Comparison of ENCODE assay signal across 20 cellular contexts in genomic region chr11:80451105-80451504, GRCh38.
DNase-seq lines count a peak whose midpoint lies in the region; ATAC-seq, FAIRE-seq and TF ChIP-seq lines count a peak whose summit lies in the region.
"Had no signal": no experiment of that assay in that cellular context is flagged by ENCODE, and none has a peak within 500 bp of the region (broad histone marks: within the 10 kb centered on the region; RNA-seq: fewer than 3 reads in every experiment).

No MANE protein-coding gene starts in this region.

- H3K27me3 Mint-ChIP-seq in WTC11 (ENCODE audit: low read depth), result no peaks in the 10 kb centered on the region; the same call in 1 of the 2 replicates
- H3K27me3 Mint-ChIP-seq: CD4-positive, CD25-positive, alpha-beta regulatory T cell; CD8-positive, alpha-beta memory T cell had no signal

- H3K27ac ChIP-seq in MM.1S (ENCODE audit: low read length) (peak overlapping the region; percentile 3; the same call in 1 of the 2 replicates), GM12878 (ENCODE audit: control insufficient read depth, insufficient read depth) (no peak overlapping the region), right cardiac atrium (ENCODE audit: low read length) (no peak overlapping the region)

- peaks cover 16% of the 10 kb centered on the region for H3K4me1 Mint-ChIP-seq in WTC11
- H3K4me1 Mint-ChIP-seq: CD4-positive, CD25-positive, alpha-beta regulatory T cell; CD8-positive, alpha-beta memory T cell had no signal

- peak; percentile 61 for DNase-seq in NOMO-1 treated with DMSO at 0.1 percent for 48 hours (lab: John Stamatoyannopoulos, UW; ENCODE audit: unreplicated experiment)
- no peak for DNase-seq in NOMO-1 treated with dmso at 0.1 percent for 144 hours (lab: John Stamatoyannopoulos, UW; ENCODE audit: unreplicated experiment)
- DNase-seq in MM.1S, result peak; percentile 54
- no peak for DNase-seq in GM12878 (ENCODE audit: low read depth, low spot score)
- DNase-seq in right cardiac atrium, result no peak
- DNase-seq in G401 (ENCODE audit: low spot score), result no peak
- DNase-seq in WTC11 (ENCODE audit: low spot score), result no peak
- DNase-seq: 8988T; C1 segment of cervical spinal cord; Caco-2; CD4-positive, CD25-positive, alpha-beta regulatory T cell; CD8-positive, alpha-beta memory T cell; GDM1; HCEC 1CT; IMR-90 had no signal

- H3K27ac Mint-ChIP-seq in WTC11, result no peak overlapping the region
- H3K27ac Mint-ChIP-seq: CD4-positive, CD25-positive, alpha-beta regulatory T cell; CD8-positive, alpha-beta memory T cell; GM23338 had no signal

- 0 out of 2 replicates have a peak overlapping the region, but pooled peaks have one; percentile 17 for H2AFZ ChIP-seq in MM.1S (ENCODE audit: low read length)
- no peak overlapping the region for H2AFZ ChIP-seq in GM12878 (ENCODE audit: control insufficient read depth, low read depth, low read length)

- H3K9ac ChIP-seq in MM.1S (ENCODE audit: low read length), result no peak overlapping the region
- H3K9ac ChIP-seq in GM12878 (ENCODE audit: control insufficient read depth, insufficient read depth, low read length), result no peak overlapping the region

- BruUV-seq in GM12878 (replicated peaks; lab: Mats Ljungman, UMichigan), result no TSS peak

- no peak overlapping the region for H3K4me3 Mint-ChIP-seq in WTC11
- H3K4me3 Mint-ChIP-seq: CD4-positive, CD25-positive, alpha-beta regulatory T cell; CD8-positive, alpha-beta memory T cell; GM23338 had no signal

- no peaks in the 10 kb centered on the region for H3K9me3 Mint-ChIP-seq in WTC11
- H3K9me3 Mint-ChIP-seq: GM23338 had no signal

- ATAC-seq in GM12878 (no peak), right cardiac atrium (no peak), WTC11 (no peak)
- ATAC-seq: GM23338, K562 had no signal

- intact Hi-C loops in GM12878 (cut with micrococcal nuclease; ENCODE audit: unreplicated experiment), result no loop called here
- intact Hi-C loops in right cardiac atrium (cut with DNase I), result no loop called here

- TF ChIP-seq CTCF in MM.1S (IDR thresholded peaks at IDR 0.05; ENCODE audit: low read length) (no peak), GM12878 (IDR thresholded peaks at IDR 0.05 in 2 of 3, conservative IDR thresholded peaks at IDR 0.05 in 1 of 3; ENCODE audit: control insufficient read depth in 2 of 3, extremely low read depth in 1 of 3, insufficient read depth in 1 of 3, low read depth in 3 of 3, low read length in 3 of 3) (no peak), WTC11 (IDR thresholded peaks at IDR 0.05) (no peak)

- SMC1A ChIA-PET in GM12878 (lab: Charles Lee; ENCODE audit: uncharacterized antibody, unreplicated experiment), result interaction anchor here (0.8 kb wide), 1 partner anchor 8 kb away, joined by 4 read pairs; no protein-coding TSS in a partner anchor

- CTCF ChIA-PET in GM12878 (lab: Yijun Ruan, JAX) (no interaction called here), WTC11 (lab: Charles Lee) (no interaction called here)

- H3K9me2 ChIP-seq in MM.1S (replicated peaks; ENCODE audit: insufficient read depth, low read length), result no peaks in the 10 kb centered on the region

- H3K4me3 ChIP-seq in MM.1S (ENCODE audit: low read length) (peak overlapping the region; percentile 1; the same call in 1 of the 2 replicates), GM12878 (no peak overlapping the region), right cardiac atrium (ENCODE audit: low read length) (no peak overlapping the region)
- H3K4me3 ChIP-seq: GM23338, K562 had no signal

- H3K27me3 ChIP-seq in MM.1S (replicated peaks; ENCODE audit: insufficient read depth, low read length) (no peaks in the 10 kb centered on the region), GM12878 (replicated peaks in 1 of 2; ENCODE audit: control insufficient read depth in 2 of 2, insufficient read depth in 2 of 2, low read length in 1 of 2) (no peaks in the 10 kb centered on the region), right cardiac atrium (ENCODE audit: control insufficient read depth, insufficient read depth) (no peaks in the 10 kb centered on the region)

- H3K36me3 Mint-ChIP-seq in WTC11, result no peaks in the 10 kb centered on the region
- H3K36me3 Mint-ChIP-seq: CD4-positive, CD25-positive, alpha-beta regulatory T cell; CD8-positive, alpha-beta memory T cell had no signal

- POLR2A ChIA-PET in GM12878 (lab: Charles Lee) (no interaction called here), WTC11 (lab: Charles Lee) (no interaction called here)

- H3K79me2 ChIP-seq in MM.1S (ENCODE audit: low read length) (no peaks in the 10 kb centered on the region), GM12878 (ENCODE audit: control insufficient read depth, insufficient read depth, low read length) (no peaks in the 10 kb centered on the region)

- H3K9me3 ChIP-seq in MM.1S (replicated peaks; ENCODE audit: insufficient read depth, low read length), result no peaks in the 10 kb centered on the region
- no peaks in the 10 kb centered on the region for H3K9me3 ChIP-seq in GM12878 (replicated peaks; ENCODE audit: control insufficient read depth, insufficient read depth, low read length)
- no peaks in the 10 kb centered on the region for H3K9me3 ChIP-seq in right cardiac atrium (ENCODE audit: control insufficient read depth, low read length)
- H3K9me3 ChIP-seq: Caco-2 had no signal

- TF ChIP-seq POLR2A in GM12878 (IDR thresholded peaks at IDR 0.05; ENCODE audit: low read depth, low read length), result no peak

- H3K4me1 ChIP-seq in MM.1S (ENCODE audit: low read length), result peaks cover 25% of the 10 kb centered on the region
- H3K4me1 ChIP-seq in GM12878 (ENCODE audit: control insufficient read depth, insufficient read depth, low read length), result no peaks in the 10 kb centered on the region
- H3K4me1 ChIP-seq in right cardiac atrium (ENCODE audit: control insufficient read depth, insufficient read depth, low read length), result no peaks in the 10 kb centered on the region
- H3K4me1 ChIP-seq: Caco-2 had no signal

- H3K4me2 ChIP-seq in MM.1S (ENCODE audit: low read depth, low read length), result peak overlapping the region; percentile 26
- no peak overlapping the region for H3K4me2 ChIP-seq in GM12878 (ENCODE audit: control insufficient read depth, insufficient read depth)
- H3K4me2 ChIP-seq: GM23338 had no signal

- RAD21 ChIA-PET in GM12878 (lab: Charles Lee; ENCODE audit: unreplicated experiment), result no interaction called here

- 23% methylated on average over 5 of the region's 5 CpGs for WGBS in GM12878 (ENCODE audit: insufficient coverage, insufficient replicate concordance, low lambda C conversion rate, missing lambda C conversion rate)
- 64% methylated on average over 5 of the region's 5 CpGs for WGBS in right cardiac atrium

- no peak for FAIRE-seq in GM12878 (lab: Jason Lieb, UNC)
- FAIRE-seq: D721Med, H54, HTR-8/SVneo, K562 had no signal

- H3K36me3 ChIP-seq in MM.1S (replicated peaks; ENCODE audit: insufficient read depth, low read length), result no peaks in the 10 kb centered on the region
- H3K36me3 ChIP-seq in GM12878 (ENCODE audit: control insufficient read depth in 2 of 2, insufficient read depth in 2 of 2, low read length in 1 of 2), result no peaks in the 10 kb centered on the region

- no peak for TF ChIP-seq RAD21 in GM12878 (IDR thresholded peaks at IDR 0.05; ENCODE audit: insufficient read depth, low read depth, low read length)

- H3F3A ChIP-seq in MM.1S (ENCODE audit: insufficient read depth, low read length), result no peaks in the 10 kb centered on the region

- in situ Hi-C loops in GM12878 (cut with MboI), result no loop called here
- in situ Hi-C loops in G401 (cut with HindIII; ENCODE audit: low sequenced_read_pairs), result no loop called here

- H4K20me1 ChIP-seq in MM.1S (ENCODE audit: insufficient read depth, low read length) (no peaks in the 10 kb centered on the region), GM12878 (ENCODE audit: control insufficient read depth, insufficient read depth) (no peaks in the 10 kb centered on the region)

- no peak for TF ChIP-seq EP300 in GM12878 (IDR thresholded peaks at IDR 0.05; ENCODE audit: borderline replicate concordance in 1 of 2, control insufficient read depth in 1 of 2, low read depth in 2 of 2, low read length in 2 of 2)

TF ChIP-seq in GM12878, 131 proteins besides CTCF, POLR2A, EP300 and RAD21 (continues in another document):
- TF ChIP-seq PKNOX1 (IDR thresholded peaks at IDR 0.05) (peak; percentile 84), DPF2 (IDR thresholded peaks at IDR 0.05) (peak; percentile 59; the same call in 1 of the 2 replicates)

TF ChIP-seq in WTC11, 78 proteins besides CTCF, POLR2A, EP300 and RAD21 (continues in another document):
- TF ChIP-seq ZNF416 (CRISPR knock-in tag; IDR thresholded peaks at IDR 0.05), result no peak
- no peak for TF ChIP-seq MLX (CRISPR knock-in tag; IDR thresholded peaks at IDR 0.05)
- TF ChIP-seq IRF2 (CRISPR knock-in tag; IDR thresholded peaks at IDR 0.05; ENCODE audit: borderline replicate concordance, low read depth), result no peak
- TF ChIP-seq ZBTB43 (CRISPR knock-in tag; IDR thresholded peaks at IDR 0.05), result no peak
- no peak for TF ChIP-seq SMAD4 (CRISPR knock-in tag; IDR thresholded peaks at IDR 0.05)
- no peak for TF ChIP-seq ZNF512 (CRISPR knock-in tag; IDR thresholded peaks at IDR 0.05; ENCODE audit: borderline replicate concordance)

Comparison
In these comparisons a context has a peak if more than half of its experiments do, and no peak if none do; other contexts are left out.
1. DNase-seq: peak in NOMO-1 treated with DMSO at 0.1 percent for 48 hours (single experiment) and MM.1S (single experiment); none in NOMO-1 treated with dmso at 0.1 percent for 144 hours (single experiment), GM12878 (single experiment), right cardiac atrium (0 of 3), G401 (single experiment) and WTC11 (single experiment).